11 cellular contexts compared by ENCODE assay signal in the genomic region with DNA sequence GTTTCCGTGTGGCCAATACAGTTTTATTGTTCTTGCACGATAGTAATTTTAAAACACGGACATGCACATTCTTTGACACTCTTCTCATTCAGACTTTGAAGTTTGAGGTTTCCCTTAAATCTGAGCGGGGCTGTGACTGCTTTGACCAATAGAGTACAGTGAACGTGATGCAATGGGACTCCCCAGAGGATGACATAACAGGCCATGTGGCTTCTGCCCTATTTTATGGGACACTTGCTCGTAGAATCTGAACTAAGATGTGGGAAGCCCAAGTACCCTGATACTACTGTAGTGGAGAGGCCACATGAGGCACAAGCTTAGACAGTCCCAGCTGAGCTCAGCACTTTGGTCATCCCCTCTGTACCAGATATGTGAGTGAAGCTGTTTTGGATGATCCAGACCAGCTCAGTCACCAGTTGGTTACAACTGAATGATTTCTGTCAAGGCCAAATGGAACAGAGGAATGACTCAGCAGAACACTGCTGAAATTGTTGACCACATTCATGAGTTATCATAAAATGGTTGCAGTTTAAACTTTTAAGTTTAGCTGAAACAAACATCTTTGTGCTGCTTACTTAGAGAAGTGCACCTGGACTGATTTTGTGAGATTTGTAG.
DNase-seq lines count a peak whose midpoint lies in the region; ATAC-seq and TF ChIP-seq lines count a peak whose summit lies in the region.
"Had no signal": no experiment of that assay in that cellular context is flagged by ENCODE, and none has a peak within 500 bp of the region (broad histone marks: within the 10 kb centered on the region; RNA-seq: fewer than 3 reads in every experiment).

No MANE protein-coding gene starts in this region.

- no peak for TF ChIP-seq RAD21 in HCT116 (IDR thresholded peaks at IDR 0.05; ENCODE audit: low read depth)

- no TSS peak for BruUV-seq in HCT116 (replicated peaks; lab: Mats Ljungman, UMichigan)

- H3K4me1 Mint-ChIP-seq in T-cell = no peaks in the 10 kb centered on the region
- H3K4me1 Mint-ChIP-seq: endodermal cell had no signal

- CTCF ChIA-PET in HCT116 (lab: Charles Lee) (no interaction called here), T-cell (lab: Charles Lee) (no interaction called here)

- no peak overlapping the region for H3K4me3 Mint-ChIP-seq in T-cell
- H3K4me3 Mint-ChIP-seq: endodermal cell had no signal

- no peak for TF ChIP-seq POLR2A in HCT116 (IDR thresholded peaks at IDR 0.05; ENCODE audit: borderline replicate concordance, extremely low read depth, insufficient read depth, insufficient read length)

- H4K20me1 ChIP-seq in HCT116 (ENCODE audit: insufficient read depth) = no peaks in the 10 kb centered on the region

- H3K27me3 Mint-ChIP-seq in T-cell = no peaks in the 10 kb centered on the region

- H3K9me3 Mint-ChIP-seq in T-cell = peaks cover 0 to 5% (median 3%) of the 10 kb centered on the region in 3 donors

- no peaks in the 10 kb centered on the region for H3K36me3 ChIP-seq in HCT116 (ENCODE audit: control insufficient read depth in 1 of 2, insufficient read depth in 2 of 2, low read length in 2 of 2)
- no peaks in the 10 kb centered on the region for H3K36me3 ChIP-seq in BE2C
- H3K36me3 ChIP-seq: lower lobe of right lung had no signal

- no peaks in the 10 kb centered on the region for H3K36me3 Mint-ChIP-seq in T-cell

- POLR2A ChIA-PET in HCT116 (lab: Charles Lee) = no interaction called here
- POLR2A ChIA-PET in T-cell (lab: Charles Lee) = no interaction called here

- no peaks in the 10 kb centered on the region for H3K27me3 ChIP-seq in HCT116 (ENCODE audit: insufficient read depth, low read length)
- no peaks in the 10 kb centered on the region for H3K27me3 ChIP-seq in BE2C

- H2AFZ ChIP-seq in HCT116 (ENCODE audit: low read depth, low read length, poor library complexity, severe bottlenecking) = peak overlapping the region; percentile 79

- ATAC-seq in HCT116 = no peak
- no peak for ATAC-seq in T-cell (replicated peaks in 1 of 4)
- ATAC-seq: lower lobe of right lung had no signal

- no peaks in the 10 kb centered on the region; the same call in 1 of the 2 replicates for H3K9me2 ChIP-seq in HCT116 (ENCODE audit: insufficient read depth)

- H3K27ac Mint-ChIP-seq in T-cell = no peak overlapping the region
- H3K27ac Mint-ChIP-seq: endodermal cell had no signal

- RAD21 ChIA-PET in HCT116 (lab: Charles Lee; ENCODE audit: low non-redundant PET in 1 of 2, low total read pairs in 2 of 2, uncharacterized antibody in 2 of 2, unreplicated experiment in 2 of 2) = no interaction called here

- H3K9ac ChIP-seq in HCT116 (ENCODE audit: low read length) = no peak overlapping the region

- H3K9me3 ChIP-seq in HCT116 (ENCODE audit: control insufficient read depth in 1 of 2, insufficient read depth in 1 of 2, low read depth in 1 of 2, low read length in 2 of 2) (no peaks in the 10 kb centered on the region), BE2C (no peaks in the 10 kb centered on the region)
- H3K9me3 ChIP-seq: lower lobe of right lung had no signal

- intact Hi-C loops in HCT116 (cut with micrococcal nuclease) = no loop called here

- H3K4me2 ChIP-seq in HCT116 (ENCODE audit: low read length) = no peak overlapping the region

- H3K79me2 ChIP-seq in HCT116 (ENCODE audit: insufficient read depth, low read length) = no peaks in the 10 kb centered on the region

- H3K4me3 ChIP-seq in HCT116 (replicated peaks in 1 of 2; ENCODE audit: low read depth in 1 of 2, low read length in 2 of 2) = no peak overlapping the region
- H3K4me3 ChIP-seq in BE2C (ENCODE audit: low read depth, low read length) = no peak overlapping the region
- H3K4me3 ChIP-seq: lower lobe of right lung had no signal

- DNase-seq in GM13977 (ENCODE audit: low spot score) (peak; percentile 12), HCT116 (ENCODE audit: low read depth, low spot score) (no peak), RPMI8226 (peak; percentile 7), kidney glomerular epithelial cell (lab: John Stamatoyannopoulos, UW) (peak; percentile 81), NCI-H2171 treated with DMSO at 0.1 percent for 48 hours (lab: John Stamatoyannopoulos, UW) (no peak), T-cell (no peak), NK-92 (lab: John Stamatoyannopoulos, UW; ENCODE audit: unreplicated experiment) (no peak), BE2C (no peak)
- DNase-seq: endodermal cell, lower lobe of right lung, NCI-H187 had no signal

- no peak for TF ChIP-seq CTCF in GM13977 (IDR thresholded peaks at IDR 0.05; ENCODE audit: extremely low read depth, insufficient read depth, missing control alignments)
- no peak for TF ChIP-seq CTCF in HCT116 (IDR thresholded peaks at IDR 0.05 in 2 of 3, conservative IDR thresholded peaks at IDR 0.05 in 1 of 3; ENCODE audit: borderline replicate concordance in 1 of 3, insufficient read depth in 1 of 3, low read depth in 2 of 3, low read length in 2 of 3)
- no peak for TF ChIP-seq CTCF in BE2C (IDR thresholded peaks at IDR 0.05; ENCODE audit: low read depth, low read length)

- H3K27ac ChIP-seq in HCT116 (ENCODE audit: low read depth, low read length) = no peak overlapping the region
- H3K27ac ChIP-seq: lower lobe of right lung had no signal

- in situ Hi-C loops in GM13977 (cut with MboI; ENCODE audit: low pct_unique_long_range_greater_than_20kb, low sequenced_read_pairs, unreplicated experiment) = no loop called here

- no peaks in the 10 kb centered on the region for H3K4me1 ChIP-seq in HCT116 (ENCODE audit: control insufficient read depth in 1 of 2, insufficient read depth in 2 of 2, low read length in 2 of 2)
- H3K4me1 ChIP-seq in BE2C = peaks cover 5% of the 10 kb centered on the region; the same call in 1 of the 2 replicates
- H3K4me1 ChIP-seq: lower lobe of right lung had no signal

TF ChIP-seq in HCT116, 20 proteins besides CTCF, POLR2A, EP300 and RAD21:
- TF ChIP-seq SIN3A (IDR thresholded peaks at IDR 0.05; ENCODE audit: low read depth) (no peak), FOSL1 (IDR thresholded peaks at IDR 0.05; ENCODE audit: low read depth) (no peak), POLR2AphosphoS5 (IDR thresholded peaks at IDR 0.05; ENCODE audit: low read depth, low read length) (no peak), EZH2phosphoT487 (IDR thresholded peaks at IDR 0.05; ENCODE audit: borderline replicate concordance) (no peak), ZFX (IDR thresholded peaks at IDR 0.05) (no peak)
- TF ChIP-seq, protein P1, sequence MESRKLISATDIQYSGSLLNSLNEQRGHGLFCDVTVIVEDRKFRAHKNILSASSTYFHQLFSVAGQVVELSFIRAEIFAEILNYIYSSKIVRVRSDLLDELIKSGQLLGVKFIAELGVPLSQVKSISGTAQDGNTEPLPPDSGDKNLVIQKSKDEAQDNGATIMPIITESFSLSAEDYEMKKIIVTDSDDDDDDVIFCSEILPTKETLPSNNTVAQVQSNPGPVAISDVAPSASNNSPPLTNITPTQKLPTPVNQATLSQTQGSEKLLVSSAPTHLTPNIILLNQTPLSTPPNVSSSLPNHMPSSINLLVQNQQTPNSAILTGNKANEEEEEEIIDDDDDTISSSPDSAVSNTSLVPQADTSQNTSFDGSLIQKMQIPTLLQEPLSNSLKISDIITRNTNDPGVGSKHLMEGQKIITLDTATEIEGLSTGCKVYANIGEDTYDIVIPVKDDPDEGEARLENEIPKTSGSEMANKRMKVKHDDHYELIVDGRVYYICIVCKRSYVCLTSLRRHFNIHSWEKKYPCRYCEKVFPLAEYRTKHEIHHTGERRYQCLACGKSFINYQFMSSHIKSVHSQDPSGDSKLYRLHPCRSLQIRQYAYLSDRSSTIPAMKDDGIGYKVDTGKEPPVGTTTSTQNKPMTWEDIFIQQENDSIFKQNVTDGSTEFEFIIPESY (IDR thresholded peaks at IDR 0.05; ENCODE audit: extremely low read depth, insufficient replicate concordance, low read length) = no peak
TF ChIP-seq in HCT116: peak in this region for 0.

Comparison
In these comparisons a context has a peak if more than half of its experiments do, and no peak if none do; other contexts are left out.
1. DNase-seq: peak in GM13977 (single experiment), RPMI8226 (single experiment) and kidney glomerular epithelial cell (single experiment); none in HCT116 (single experiment), NCI-H2171 treated with DMSO at 0.1 percent for 48 hours (single experiment), T-cell (0 of 34), NK-92 (single experiment) and BE2C (single experiment).